ENCODE assay signal across 16 cellular contexts in genomic region chr2:38499921-38500634, GRCh38.
DNase-seq lines count a peak whose midpoint lies in the region; ATAC-seq and TF ChIP-seq lines count a peak whose summit lies in the region.
"Had no signal": no experiment of that assay in that cellular context is flagged by ENCODE, and none has a peak within 500 bp of the region (broad histone marks: within the 10 kb centered on the region; RNA-seq: fewer than 3 reads in every experiment).

No MANE protein-coding gene starts in this region.

- 69% methylated on average over 16 of the region's 16 CpGs for WGBS in HUES64
- 46% methylated on average over 15 of the region's 16 CpGs for WGBS in esophagus muscularis mucosa
- 72 to 75% methylated on average over 16 of the region's 16 CpGs for WGBS in mesodermal cell (ENCODE audit: insufficient coverage in 2 of 2), 2 experiments
- WGBS in testis, 2 donors = 59 to 77% methylated on average over 15 to 16 of the region's 16 CpGs

- H3K27ac ChIP-seq in HUES64 (ENCODE audit: low read depth, low read length) (0 out of 2 replicates have a peak overlapping the region, but pooled peaks have one; percentile 21), esophagus muscularis mucosa (replicated peaks in 1 of 4) (peak overlapping the region; percentile 71 to 79 (median 76)), mesodermal cell (ENCODE audit: low read depth, low read length, severe bottlenecking) (peak overlapping the region; percentile 36), testis (peak overlapping the region in 1 of 2 donors; percentile 68)
- no peak overlapping the region for H3K27ac ChIP-seq in CD4-positive, alpha-beta T cell (ENCODE audit: low read depth, low read length)
- H3K27ac ChIP-seq: hepatocyte had no signal

- TF ChIP-seq POLR2A in esophagus muscularis mucosa (IDR thresholded peaks at IDR 0.05; ENCODE audit: low read depth) = no peak
- no peak for TF ChIP-seq POLR2A in testis (IDR thresholded peaks at IDR 0.05)

- peaks cover 18% of the 10 kb centered on the region for H3K4me1 ChIP-seq in HUES64 (ENCODE audit: insufficient read depth, low read length)
- H3K4me1 ChIP-seq in esophagus muscularis mucosa = peaks cover 19 to 53% (median 50%) of the 10 kb centered on the region in 4 donors
- peaks cover 13% of the 10 kb centered on the region for H3K4me1 ChIP-seq in mesodermal cell (ENCODE audit: control insufficient read depth, insufficient read depth, low read length, poor library complexity, severe bottlenecking)
- peaks cover 14% of the 10 kb centered on the region for H3K4me1 ChIP-seq in testis
- H3K4me1 ChIP-seq: Peyer's patch had no signal

- no peaks in the 10 kb centered on the region for H3K9me3 Mint-ChIP-seq in CD4-positive, alpha-beta T cell

- CTCF ChIA-PET in CD4-positive, alpha-beta T cell (lab: Charles Lee) = no interaction called here

- H3K27ac Mint-ChIP-seq in CD4-positive, alpha-beta T cell = no peak overlapping the region

- H3K4me3 Mint-ChIP-seq in CD4-positive, alpha-beta T cell = no peak overlapping the region

- intact Hi-C loops in esophagus muscularis mucosa (cut with DNase I) (loop anchor here (2.0 kb wide), 1 partner anchor 33 kb away; no protein-coding TSS in a partner anchor), testis (cut with DNase I; ENCODE audit: low total_unique reads) (no loop called here)
- intact Hi-C loops in CD4-positive, alpha-beta T cell (cut with DNase I, micrococcal nuclease) = loop anchor here in 1 of 2 experiments (10.0 kb wide), 1 partner anchor 605 kb away; no protein-coding TSS in a partner anchor

- H3K4me3 ChIP-seq in HUES64 (ENCODE audit: low read length) = no peak overlapping the region
- H3K4me3 ChIP-seq in esophagus muscularis mucosa = no peak overlapping the region
- no peak overlapping the region for H3K4me3 ChIP-seq in mesodermal cell (ENCODE audit: extremely low read depth, insufficient read depth, low read length, poor library complexity, severe bottlenecking)
- no peak overlapping the region for H3K4me3 ChIP-seq in testis
- H3K4me3 ChIP-seq: hepatocyte, mucosa of descending colon, Peyer's patch had no signal

- H3K9me3 ChIP-seq in HUES64 (ENCODE audit: insufficient read depth, low read depth, low read length) = peaks cover 7% of the 10 kb centered on the region; the same call in 1 of the 2 replicates
- H3K9me3 ChIP-seq in esophagus muscularis mucosa = peaks cover 0 to 13% (median 7%) of the 10 kb centered on the region in 4 donors
- peaks cover 15% of the 10 kb centered on the region for H3K9me3 ChIP-seq in mesodermal cell (ENCODE audit: control insufficient read depth, low read length)
- no peaks in the 10 kb centered on the region for H3K9me3 ChIP-seq in testis
- peaks cover 5% of the 10 kb centered on the region for H3K9me3 ChIP-seq in CD4-positive, alpha-beta T cell (ENCODE audit: control insufficient read depth, low read length)
- H3K9me3 ChIP-seq: Peyer's patch had no signal

- H3K36me3 Mint-ChIP-seq in CD4-positive, alpha-beta T cell (ENCODE audit: low read depth) = no peaks in the 10 kb centered on the region

- ATAC-seq in CD4-positive, alpha-beta T cell (ENCODE audit: poor library complexity) = no peak
- no peak for ATAC-seq in GM18907 (IDR thresholded peaks at IDR 0.05; ENCODE audit: unreplicated experiment)
- no peak for ATAC-seq in HG02571 (IDR thresholded peaks at IDR 0.05; ENCODE audit: unreplicated experiment)
- ATAC-seq: HCT116, mucosa of descending colon had no signal

- no peak overlapping the region for H3K9ac ChIP-seq in HUES64 (ENCODE audit: low read depth, low read length)

- TF ChIP-seq EP300 in esophagus muscularis mucosa (IDR thresholded peaks at IDR 0.05) = no peak

- H3K27me3 Mint-ChIP-seq in CD4-positive, alpha-beta T cell = peaks cover 13% of the 10 kb centered on the region

- POLR2A ChIA-PET in CD4-positive, alpha-beta T cell (lab: Charles Lee) = no interaction called here

- no peaks in the 10 kb centered on the region for H3K27me3 ChIP-seq in HUES64 (ENCODE audit: insufficient read depth, low read length)
- H3K27me3 ChIP-seq in esophagus muscularis mucosa = no peaks in the 10 kb centered on the region
- H3K27me3 ChIP-seq in testis = no peaks in the 10 kb centered on the region
- no peaks in the 10 kb centered on the region for H3K27me3 ChIP-seq in CD4-positive, alpha-beta T cell (ENCODE audit: control insufficient read depth, insufficient read depth, low read length)
- H3K27me3 ChIP-seq: hepatocyte, Peyer's patch had no signal

- H3K36me3 ChIP-seq in HUES64 (ENCODE audit: insufficient read depth, low read length) (no peaks in the 10 kb centered on the region), esophagus muscularis mucosa (no peaks in the 10 kb centered on the region), mesodermal cell (ENCODE audit: control insufficient read depth, insufficient read depth, low read length) (no peaks in the 10 kb centered on the region), testis (ENCODE audit: low read depth, missing control alignments) (no peaks in the 10 kb centered on the region)
- H3K36me3 ChIP-seq: Peyer's patch had no signal

- no peak for DNase-seq in esophagus muscularis mucosa (ENCODE audit: extremely low spot score)
- peak; percentile 63 for DNase-seq in testis
- no peak for DNase-seq in activated gamma-delta T cell treated with Interleukin-2 at 50 U/mL for 16 hours
- DNase-seq in CD4-positive, alpha-beta T cell = no peak
- DNase-seq: COR-L47; Kasumi-1; mucosa of descending colon; NCI-H2081; Peyer's patch; stimulated activated CD8-positive, alpha-beta memory T cell treated with anti-CD3 and anti-CD28 coated beads, Interleukin-4, amount 100 ng/mL, for 48 hours had no signal

- TF ChIP-seq CTCF in esophagus muscularis mucosa (IDR thresholded peaks at IDR 0.05) (no peak), testis (IDR thresholded peaks at IDR 0.05) (no peak)
- no peak for TF ChIP-seq CTCF in CD4-positive, alpha-beta T cell (IDR thresholded peaks at IDR 0.05)

- H3K4me1 Mint-ChIP-seq in CD4-positive, alpha-beta T cell (ENCODE audit: low read depth) = peaks cover 6% of the 10 kb centered on the region
